Comparison of ENCODE assay signal across 12 cellular contexts in the genomic region with DNA sequence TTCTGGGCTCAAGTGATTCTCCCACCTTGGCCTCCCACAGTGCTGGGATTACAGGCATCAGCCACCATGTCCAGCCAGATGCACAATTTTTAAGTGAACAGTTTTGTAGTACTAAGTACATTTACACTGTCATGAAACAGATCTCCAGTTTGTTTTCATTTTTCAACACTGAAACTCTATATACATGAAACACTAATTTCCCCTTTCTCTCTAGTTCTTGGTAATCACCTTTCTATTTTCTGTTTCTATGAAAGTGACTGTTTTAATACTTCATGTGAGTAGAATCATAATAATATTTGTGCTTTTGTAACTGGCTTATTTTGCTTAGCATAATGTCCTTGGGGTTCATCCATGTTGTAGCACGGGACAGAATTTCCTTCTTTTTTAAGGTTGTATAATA.
DNase-seq lines count a peak whose midpoint lies in the region; ATAC-seq lines count a peak whose summit lies in the region.
"Had no signal": no experiment of that assay in that cellular context is flagged by ENCODE, and none has a peak within 500 bp of the region (broad histone marks: within the 10 kb centered on the region; RNA-seq: fewer than 3 reads in every experiment).

No MANE protein-coding gene starts in this region.

- H3K4me3 ChIP-seq in naive thymus-derived CD4-positive, alpha-beta T cell (ENCODE audit: low read length), result no peak overlapping the region
- H3K4me3 ChIP-seq: esophagus squamous epithelium, testis had no signal

- H3K27ac Mint-ChIP-seq in T-helper 1 cell treated with Interleukin-12 subunit alpha and Interleukin-12 subunit beta and Interleukin-4 antibody, amounts not matched to agents 30 μg/mL and 1 μg/mL, for 36 hours, result peak overlapping the region; percentile 43
- peak overlapping the region in 1 of 9 donors; percentile 45 for H3K27ac Mint-ChIP-seq in naive thymus-derived CD4-positive, alpha-beta T cell

- H3K27me3 Mint-ChIP-seq in T-helper 1 cell treated with Interleukin-12 subunit alpha and Interleukin-12 subunit beta and Interleukin-4 antibody, amounts not matched to agents 30 μg/mL and 1 μg/mL, for 36 hours (ENCODE audit: low read depth), result no peaks in the 10 kb centered on the region
- H3K27me3 Mint-ChIP-seq in naive thymus-derived CD4-positive, alpha-beta T cell, result no peaks in the 10 kb centered on the region

- no peak overlapping the region for H3K27ac ChIP-seq in naive thymus-derived CD4-positive, alpha-beta T cell (ENCODE audit: low read depth, low read length)
- H3K27ac ChIP-seq: esophagus squamous epithelium, testis had no signal

- POLR2A ChIA-PET in naive thymus-derived CD4-positive, alpha-beta T cell (lab: Charles Lee), result no interaction called here

- CTCF ChIA-PET in naive thymus-derived CD4-positive, alpha-beta T cell (lab: Charles Lee), result no interaction called here

- H3K4me3 Mint-ChIP-seq in T-helper 1 cell treated with Interleukin-12 subunit alpha and Interleukin-12 subunit beta and Interleukin-4 antibody, amounts not matched to agents 30 μg/mL and 1 μg/mL, for 36 hours, result no peak overlapping the region
- H3K4me3 Mint-ChIP-seq in naive thymus-derived CD4-positive, alpha-beta T cell, result no peak overlapping the region
- H3K4me3 Mint-ChIP-seq: neural crest cell had no signal

- no peaks in the 10 kb centered on the region for H3K27me3 ChIP-seq in naive thymus-derived CD4-positive, alpha-beta T cell (ENCODE audit: control insufficient read depth in 2 of 2, insufficient read depth in 2 of 2, low read length in 2 of 2)
- H3K27me3 ChIP-seq: esophagus squamous epithelium, testis had no signal

- peaks cover 34% of the 10 kb centered on the region for H3K36me3 Mint-ChIP-seq in T-helper 1 cell treated with Interleukin-12 subunit alpha and Interleukin-12 subunit beta and Interleukin-4 antibody, amounts not matched to agents 30 μg/mL and 1 μg/mL, for 36 hours (ENCODE audit: low read depth)
- peaks cover 11 to 56% (median 41%) of the 10 kb centered on the region in 5 donors for H3K36me3 Mint-ChIP-seq in naive thymus-derived CD4-positive, alpha-beta T cell

- peaks cover 0 to 7% (median 1%) of the 10 kb centered on the region in 3 experiments for H3K36me3 ChIP-seq in naive thymus-derived CD4-positive, alpha-beta T cell (ENCODE audit: control insufficient read depth in 2 of 3, insufficient read depth in 3 of 3, low read length in 3 of 3)

- H3K9me3 ChIP-seq in naive thymus-derived CD4-positive, alpha-beta T cell (ENCODE audit: control insufficient read depth in 2 of 3, low read length in 3 of 3), result no peaks in the 10 kb centered on the region
- H3K9me3 ChIP-seq: esophagus squamous epithelium, testis had no signal

- intact Hi-C loops in naive thymus-derived CD4-positive, alpha-beta T cell (cut with micrococcal nuclease), result no loop called here

- H3K4me1 Mint-ChIP-seq in T-helper 1 cell treated with Interleukin-12 subunit alpha and Interleukin-12 subunit beta and Interleukin-4 antibody, amounts not matched to agents 30 μg/mL and 1 μg/mL, for 36 hours (ENCODE audit: low read depth), result peaks cover 15% of the 10 kb centered on the region
- peaks cover 0 to 14% (median 0%) of the 10 kb centered on the region in 7 donors for H3K4me1 Mint-ChIP-seq in naive thymus-derived CD4-positive, alpha-beta T cell
- H3K4me1 Mint-ChIP-seq: neural crest cell had no signal

- ATAC-seq in GM18867 (IDR thresholded peaks at IDR 0.05; ENCODE audit: unreplicated experiment) (peak; percentile 97), GM21360 (IDR thresholded peaks at IDR 0.05; ENCODE audit: unreplicated experiment) (peak; percentile 94), HG02981 (IDR thresholded peaks at IDR 0.05; ENCODE audit: unreplicated experiment) (peak; percentile 92)
- no peak for ATAC-seq in naive thymus-derived CD4-positive, alpha-beta T cell

- DNase-seq in SIG-M5 treated with dmso at 0.1 percent for 504 hours (lab: John Stamatoyannopoulos, UW; ENCODE audit: unreplicated experiment) (no peak), HuH-7.5 (ENCODE audit: low spot score) (no peak), foreskin melanocyte (no peak)
- no peak for DNase-seq in naive thymus-derived CD4-positive, alpha-beta T cell
- DNase-seq: esophagus squamous epithelium, NCI-H446, testis had no signal

- H3K4me1 ChIP-seq in naive thymus-derived CD4-positive, alpha-beta T cell (ENCODE audit: control insufficient read depth in 2 of 2, insufficient read depth in 2 of 2, low read length in 2 of 2), result no peaks in the 10 kb centered on the region
- H3K4me1 ChIP-seq: esophagus squamous epithelium, testis had no signal

- no peaks in the 10 kb centered on the region for H3K9me3 Mint-ChIP-seq in T-helper 1 cell treated with Interleukin-12 subunit alpha and Interleukin-12 subunit beta and Interleukin-4 antibody, amounts not matched to agents 30 μg/mL and 1 μg/mL, for 36 hours
- no peaks in the 10 kb centered on the region for H3K9me3 Mint-ChIP-seq in naive thymus-derived CD4-positive, alpha-beta T cell
- H3K9me3 Mint-ChIP-seq: neural crest cell had no signal
